Comparison of ENCODE assay signal across 8 cellular contexts in the genomic region with DNA sequence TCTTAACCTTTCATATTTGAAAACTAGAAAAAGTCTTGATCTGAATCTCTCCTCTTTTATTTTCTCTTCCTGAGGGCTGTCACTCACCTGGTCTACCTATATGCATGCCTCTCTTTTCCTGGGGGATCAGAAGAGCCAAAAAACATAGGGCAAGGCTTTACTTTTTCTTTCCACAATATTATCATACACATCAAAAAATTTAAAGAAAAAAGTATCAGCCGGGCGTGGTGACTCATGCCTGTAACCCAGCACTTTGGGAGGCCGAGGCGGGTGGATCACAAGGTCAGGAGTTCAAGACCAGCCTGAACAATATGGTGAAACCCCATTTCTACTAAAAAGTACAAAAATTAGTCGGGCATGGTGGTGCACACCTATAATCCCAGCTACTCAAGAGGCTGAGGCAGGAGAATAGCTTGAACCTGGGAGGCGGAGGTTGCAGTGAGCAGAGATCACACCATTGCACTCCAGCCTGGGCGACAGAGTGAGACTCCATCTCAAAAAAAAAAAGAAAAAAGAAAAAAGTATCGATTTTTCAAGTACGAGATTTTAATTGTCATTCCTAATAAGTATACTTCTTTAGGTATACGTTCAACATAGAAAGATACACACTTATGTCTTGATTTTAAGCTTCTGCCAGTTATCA. TPM values are rescaled to one million over a fixed set of nuclear protein-coding genes. Genes with fewer than 3 reads are reported as not detected.
A peak's percentile ranks its signal among the peaks of the same experiment; 100 is the strongest.
DNase-seq lines count a peak whose midpoint lies in the region; ATAC-seq and TF ChIP-seq lines count a peak whose summit lies in the region.
"Not testable (repeated sequence)": the region's sequence is repeated elsewhere in the genome, so short reads cannot be mapped to it uniquely, and the experiment has no call there.

No MANE protein-coding gene starts in this region.

- H3K4me1 Mint-ChIP-seq in activated T-cell treated with anti-CD3 and anti-CD28 coated beads, Interleukin-2, amount 50 U/mL, for 24 hours (ENCODE audit: low read depth) = peaks cover 39% of the 10 kb centered on the region
- peaks cover 39% of the 10 kb centered on the region for H3K4me1 Mint-ChIP-seq in type B pancreatic cell (ENCODE audit: unreplicated experiment)

- BruUV-seq in PC-9 (replicated peaks; lab: Mats Ljungman, UMichigan) = not testable (repeated sequence)

- H3K9me3 ChIP-seq in DOHH2 (ENCODE audit: control insufficient read depth, insufficient read depth, low read length); PC-9 (ENCODE audit: insufficient read depth, low read depth); heart left ventricle; muscle layer of duodenum (ENCODE audit: control insufficient read depth in 1 of 2, low read length in 2 of 2); skeletal muscle satellite cell (replicated peaks; ENCODE audit: low read length): not testable (repeated sequence)

- CTCF ChIA-PET in PC-9 (lab: Charles Lee) = interaction anchor here (0.7 kb wide), 1 partner anchor 231 kb away, joined by 5 read pairs; no protein-coding TSS in a partner anchor

- not testable (repeated sequence) for H3F3A ChIP-seq in DOHH2 (ENCODE audit: control insufficient read depth, insufficient read depth)
- peaks cover 37% of the 10 kb centered on the region for H3F3A ChIP-seq in PC-9 (ENCODE audit: insufficient read depth, low read depth)

- WGBS in heart left ventricle, 4 donors = 91 to 96% (median 95%) methylated on average over 10 of the region's 10 CpGs

- not testable (repeated sequence) for H3K9me3 Mint-ChIP-seq in activated T-cell treated with anti-CD3 and anti-CD28 coated beads, Interleukin-2, amount 50 U/mL, for 24 hours; type B pancreatic cell

- peak overlapping the region; percentile 90 for H3K4me3 Mint-ChIP-seq in activated T-cell treated with anti-CD3 and anti-CD28 coated beads, Interleukin-2, amount 50 U/mL, for 24 hours
- H3K4me3 Mint-ChIP-seq in type B pancreatic cell = peak overlapping the region; percentile 92

- peak overlapping the region; percentile 100 for H3K27ac Mint-ChIP-seq in activated T-cell treated with anti-CD3 and anti-CD28 coated beads, Interleukin-2, amount 50 U/mL, for 24 hours
- H3K27ac Mint-ChIP-seq in type B pancreatic cell = peak overlapping the region; percentile 100

- H3K79me2 ChIP-seq in DOHH2 (ENCODE audit: control insufficient read depth, low read length) (peaks cover 36% of the 10 kb centered on the region), PC-9 (ENCODE audit: low read depth) (peaks cover 29% of the 10 kb centered on the region)

- H3K27ac ChIP-seq in DOHH2 (ENCODE audit: low read depth, low read length) = not testable (repeated sequence)
- peak overlapping the region; percentile 98 for H3K27ac ChIP-seq in PC-9
- H3K27ac ChIP-seq in brain microvascular endothelial cell = peak overlapping the region; percentile 100
- H3K27ac ChIP-seq in heart left ventricle = peak overlapping the region in 11 of 12 donors; percentile 95 to 100 (median 99)
- peak overlapping the region; percentile 99 for H3K27ac ChIP-seq in muscle layer of duodenum (ENCODE audit: low read length)

- TF ChIP-seq CTCF in DOHH2 (IDR thresholded peaks at IDR 0.05; ENCODE audit: low read depth, low read length, poor library complexity, severe bottlenecking); PC-9 (conservative IDR thresholded peaks at IDR 0.05); brain microvascular endothelial cell (IDR thresholded peaks at IDR 0.05; ENCODE audit: low read depth, low read length, missing control alignments); heart left ventricle (IDR thresholded peaks at IDR 0.05); type B pancreatic cell (conservative IDR thresholded peaks at IDR 0.05): not testable (repeated sequence)

- peak overlapping the region; percentile 71 for H2AFZ ChIP-seq in PC-9

- H3K9me2 ChIP-seq in DOHH2 (replicated peaks; ENCODE audit: control insufficient read depth, low read length); PC-9 (ENCODE audit: insufficient read depth): not testable (repeated sequence)

- not testable (repeated sequence) for H3K36me3 ChIP-seq in DOHH2 (ENCODE audit: control insufficient read depth, low read length); PC-9 (ENCODE audit: low read depth); brain microvascular endothelial cell (replicated peaks); heart left ventricle; skeletal muscle satellite cell (ENCODE audit: insufficient read depth, low read length)
- H3K36me3 ChIP-seq in muscle layer of duodenum (ENCODE audit: control insufficient read depth in 1 of 2, insufficient read depth in 2 of 2, low read length in 2 of 2) = peaks cover 0 to 20% of the 10 kb centered on the region in 2 donors

- not testable (repeated sequence) for TF ChIP-seq POLR2A in heart left ventricle (IDR thresholded peaks at IDR 0.05)

- H3K27me3 Mint-ChIP-seq in activated T-cell treated with anti-CD3 and anti-CD28 coated beads, Interleukin-2, amount 50 U/mL, for 24 hours; type B pancreatic cell: not testable (repeated sequence)

- H3K4me1 ChIP-seq in DOHH2 (ENCODE audit: control insufficient read depth, low read length) = peaks cover 27% of the 10 kb centered on the region
- peaks cover 29% of the 10 kb centered on the region for H3K4me1 ChIP-seq in PC-9 (replicated peaks; ENCODE audit: insufficient read depth)
- H3K4me1 ChIP-seq in heart left ventricle = peaks cover 8 to 35% (median 20%) of the 10 kb centered on the region in 12 donors
- H3K4me1 ChIP-seq in muscle layer of duodenum (ENCODE audit: control insufficient read depth in 1 of 2, insufficient read depth in 2 of 2, low read length in 2 of 2) = peaks cover 7 to 22% of the 10 kb centered on the region in 2 donors
- H3K4me1 ChIP-seq in skeletal muscle satellite cell (ENCODE audit: control insufficient read depth, insufficient read depth, low read length) = peaks cover 26% of the 10 kb centered on the region

- ATAC-seq in heart left ventricle = not testable (repeated sequence)

- peak in 1 of 2 experiments; percentile 17 for DNase-seq in PC-9
- peak; percentile 32 for DNase-seq in activated T-cell treated with anti-CD3 and anti-CD28 coated beads, Interleukin-2, amount 50 U/mL, for 24 hours
- peak; percentile 32 for DNase-seq in brain microvascular endothelial cell
- DNase-seq in heart left ventricle; type B pancreatic cell (ENCODE audit: extremely low spot score, unreplicated experiment): not testable (repeated sequence)

- H4K20me1 ChIP-seq in DOHH2 (ENCODE audit: control insufficient read depth, insufficient read depth, low read depth, low read length) (peaks cover 11% of the 10 kb centered on the region), PC-9 (ENCODE audit: insufficient read depth) (peaks cover 20% of the 10 kb centered on the region)

- peak overlapping the region; percentile 99 for H3K9ac ChIP-seq in skeletal muscle satellite cell (ENCODE audit: low read depth, low read length)

- H3K4me3 ChIP-seq in DOHH2 (ENCODE audit: low read length) (peak overlapping the region; percentile 83; the same call in 1 of the 2 replicates), PC-9 (peak overlapping the region; percentile 74)
- not testable (repeated sequence) for H3K4me3 ChIP-seq in brain microvascular endothelial cell (ENCODE audit: low read depth, low read length); heart left ventricle; muscle layer of duodenum (ENCODE audit: low read depth in 1 of 2, low read length in 2 of 2); skeletal muscle satellite cell (ENCODE audit: low read length)

- peak overlapping the region; percentile 94; the same call in 1 of the 2 replicates for H3K4me2 ChIP-seq in DOHH2 (ENCODE audit: low read length)
- peak overlapping the region; percentile 90 for H3K4me2 ChIP-seq in PC-9
- peak overlapping the region; percentile 96 for H3K4me2 ChIP-seq in skeletal muscle satellite cell (ENCODE audit: low read length)

- H3K27me3 ChIP-seq in DOHH2 (ENCODE audit: control insufficient read depth, low read length); PC-9 (ENCODE audit: insufficient read depth, low read depth); brain microvascular endothelial cell (replicated peaks); heart left ventricle; muscle layer of duodenum (ENCODE audit: low read depth, low read length); skeletal muscle satellite cell (ENCODE audit: control insufficient read depth, insufficient read depth, low read length): not testable (repeated sequence)

- peaks cover 19% of the 10 kb centered on the region for H3K36me3 Mint-ChIP-seq in activated T-cell treated with anti-CD3 and anti-CD28 coated beads, Interleukin-2, amount 50 U/mL, for 24 hours (ENCODE audit: low read depth)
- not testable (repeated sequence) for H3K36me3 Mint-ChIP-seq in type B pancreatic cell

- POLR2A ChIA-PET in PC-9 (lab: Charles Lee; ENCODE audit: unreplicated experiment) = not testable (repeated sequence)

- in situ Hi-C loops in brain microvascular endothelial cell (cut with HindIII; ENCODE audit: low pct_ligation_motif_present, low sequenced_read_pairs) = not testable (repeated sequence)

- intact Hi-C loops in PC-9 (cut with micrococcal nuclease; ENCODE audit: unreplicated experiment) = not testable (repeated sequence)
- intact Hi-C loops in heart left ventricle (cut with DNase I) = loop anchor here in 1 of 10 donors (5.0 kb wide), 1 partner anchor 255 kb away; a partner anchor contains a TSS

RNA-seq across cellular contexts. Expression of a gene that starts 1.9 kb away (rescaled TPM):
- 40.8 and 51.8 TPM in 2 replicates for total RNA-seq in PC-9 (2021)
- 10 to 100 TPM; 35.8 to 65.4 (median 57.4) TPM for total RNA-seq in heart left ventricle
- polyA plus RNA-seq in heart left ventricle = 10 to 100 TPM; 15.9 to 38.9 TPM
- total RNA-seq in skeletal muscle satellite cell (2012; rRNA removed) = 68.6 and 107 TPM in 2 replicates
- total RNA-seq in type B pancreatic cell (ENCODE audit: low replicate concordance) = 73.2 and 82.9 TPM in 2 replicates

RNA-seq across cellular contexts. Expression of a gene that starts 30.8 kb away (rescaled TPM):
- total RNA-seq in PC-9 (2021) (115 and 172 TPM in 2 replicates), heart left ventricle (10 to 100 TPM in 8 of 9 donors, 1 to 10 TPM in 1; 9.2 to 42.9 (median 23.4) TPM), type B pancreatic cell (ENCODE audit: low replicate concordance) (143 and 163 TPM in 2 replicates)
- polyA plus RNA-seq in heart left ventricle = 100 to 1,000 TPM in 1 of 2 donors, 10 to 100 TPM in 1; 40.8 to 157 TPM
- total RNA-seq in skeletal muscle satellite cell (2012; rRNA removed) = 189 and 194 TPM in 2 replicates

RNA-seq across cellular contexts. Expression of a gene that starts 43.6 kb away (rescaled TPM):
- 600 and 826 TPM in 2 replicates for total RNA-seq in PC-9 (2021)
- 100 to 1,000 TPM; 171 to 386 (median 245) TPM for total RNA-seq in heart left ventricle
- 100 to 1,000 TPM; 414 to 813 TPM for polyA plus RNA-seq in heart left ventricle
- 752 and 839 TPM in 2 replicates for total RNA-seq in skeletal muscle satellite cell (2012; rRNA removed)
- 481 and 483 TPM in 2 replicates for total RNA-seq in type B pancreatic cell (ENCODE audit: low replicate concordance)
